In the genomic region with DNA sequence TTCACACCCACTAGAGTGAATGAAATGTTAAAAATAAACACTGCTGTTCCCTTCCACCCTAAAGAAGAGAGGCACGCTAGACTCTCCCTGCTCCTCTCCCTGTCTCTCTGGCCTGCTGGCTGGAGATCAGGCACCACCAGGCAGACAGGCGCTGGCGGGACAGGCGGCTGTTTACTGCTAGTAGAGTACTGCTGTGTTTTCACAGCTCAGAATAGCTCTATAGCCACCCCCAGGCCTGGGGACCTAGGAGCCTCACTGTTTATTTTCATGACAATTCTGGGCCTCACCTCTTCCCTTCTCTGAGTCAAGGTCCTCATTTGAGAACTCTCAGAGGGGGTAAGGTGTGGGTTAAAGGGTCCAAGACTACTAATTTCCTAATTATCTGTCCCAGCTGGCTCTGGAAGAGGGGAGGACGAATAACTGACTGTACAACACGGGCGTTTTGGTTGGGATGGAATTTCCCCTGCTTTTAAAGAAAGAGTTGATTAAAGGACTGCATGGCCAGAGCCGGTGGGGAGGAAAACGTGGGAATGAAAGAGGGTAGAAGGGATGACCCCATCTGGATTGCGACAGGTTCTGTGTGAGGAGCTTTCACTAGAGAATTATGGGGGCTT, we compare ENCODE assay signal across 1 cellular context.
TF ChIP-seq lines count a peak whose summit lies in the region.

No MANE protein-coding gene starts in this region.

TF ChIP-seq in HepG2, 621 proteins besides CTCF, POLR2A, EP300 and RAD21 (continued from another document and continues in another):
- no peak for TF ChIP-seq ZNF670 (CRISPR knock-in tag; IDR thresholded peaks at IDR 0.05; ENCODE audit: borderline replicate concordance)
- TF ChIP-seq AHDC1 (CRISPR knock-in tag; IDR thresholded peaks at IDR 0.05; ENCODE audit: borderline replicate concordance): 0 out of 2 replicates have a peak, but pooled peaks have one; percentile 7
- no peak for TF ChIP-seq MBNL3 (CRISPR knock-in tag; conservative IDR thresholded peaks at IDR 0.05)
- peak; percentile 81 for TF ChIP-seq ZBTB7B (CRISPR knock-in tag; IDR thresholded peaks at IDR 0.05)
- TF ChIP-seq ZBTB34 (CRISPR knock-in tag; IDR thresholded peaks at IDR 0.05): 0 out of 2 replicates have a peak, but pooled peaks have one; percentile 58
- peak; percentile 63; the same call in 1 of the 2 replicates for TF ChIP-seq FOXK1 (CRISPR knock-in tag; IDR thresholded peaks at IDR 0.05; ENCODE audit: borderline replicate concordance, low read depth)
- TF ChIP-seq HOXA9 (CRISPR knock-in tag; IDR thresholded peaks at IDR 0.05; ENCODE audit: borderline replicate concordance): no peak
- no peak for TF ChIP-seq GABPA (IDR thresholded peaks at IDR 0.05; ENCODE audit: low read depth, low read length)
- peak; percentile 48 for TF ChIP-seq GABPA (CRISPR knock-in tag; IDR thresholded peaks at IDR 0.05; ENCODE audit: low read depth)
- TF ChIP-seq PITX1 (CRISPR knock-in tag; IDR thresholded peaks at IDR 0.05): no peak
- TF ChIP-seq NCOR1 (IDR thresholded peaks at IDR 0.05; ENCODE audit: borderline replicate concordance, low read length): peak; percentile 9; the same call in 1 of the 2 replicates
- TF ChIP-seq ZNF605 (CRISPR knock-in tag; IDR thresholded peaks at IDR 0.05): peak; percentile 30; the same call in 1 of the 2 replicates
- 0 out of 2 replicates have a peak, but pooled peaks have one; percentile 62 for TF ChIP-seq FOXJ3 (CRISPR knock-in tag; IDR thresholded peaks at IDR 0.05; ENCODE audit: borderline replicate concordance)
- no peak for TF ChIP-seq RFX5 (IDR thresholded peaks at IDR 0.05; ENCODE audit: low read depth, low read length)
- no peak for TF ChIP-seq CBFB (CRISPR knock-in tag; IDR thresholded peaks at IDR 0.05)
- peak; percentile 70; the same call in 1 of the 2 replicates for TF ChIP-seq ZNF335 (CRISPR knock-in tag; IDR thresholded peaks at IDR 0.05)
- peak; percentile 44; the same call in 1 of the 2 replicates for TF ChIP-seq YEATS4 (CRISPR knock-in tag; IDR thresholded peaks at IDR 0.05; ENCODE audit: borderline replicate concordance)
- TF ChIP-seq RERE (CRISPR knock-in tag; IDR thresholded peaks at IDR 0.05; ENCODE audit: low read depth): no peak
- no peak for TF ChIP-seq E2F5 (CRISPR knock-in tag; conservative IDR thresholded peaks at IDR 0.05)
- TF ChIP-seq ZNF572 (CRISPR knock-in tag; IDR thresholded peaks at IDR 0.05): no peak
- TF ChIP-seq CEBPG (CRISPR knock-in tag; IDR thresholded peaks at IDR 0.05): peak; percentile 28
- TF ChIP-seq SOX5 (CRISPR knock-in tag; IDR thresholded peaks at IDR 0.05; ENCODE audit: borderline replicate concordance): peak; percentile 53; the same call in 1 of the 2 replicates
- no peak for TF ChIP-seq PLRG1 (conservative IDR thresholded peaks at IDR 0.05)
- no peak for TF ChIP-seq HNF4G (IDR thresholded peaks at IDR 0.05; ENCODE audit: borderline replicate concordance, low read depth, low read length)
- peak; percentile 60; the same call in 1 of the 2 replicates for TF ChIP-seq HNF4G (CRISPR knock-in tag; IDR thresholded peaks at IDR 0.05; ENCODE audit: borderline replicate concordance, low read depth)
- no peak for TF ChIP-seq TCF12 (IDR thresholded peaks at IDR 0.05)
- TF ChIP-seq TCF12 (CRISPR knock-in tag; IDR thresholded peaks at IDR 0.05): no peak
- peak; percentile 66 for TF ChIP-seq SAP130 (CRISPR knock-in tag; IDR thresholded peaks at IDR 0.05; ENCODE audit: low read depth)
- no peak for TF ChIP-seq FOSL1 (CRISPR knock-in tag; IDR thresholded peaks at IDR 0.05; ENCODE audit: borderline replicate concordance)
- TF ChIP-seq STAT5B (CRISPR knock-in tag; IDR thresholded peaks at IDR 0.05): no peak
- no peak for TF ChIP-seq SMARCE1 (IDR thresholded peaks at IDR 0.05; ENCODE audit: borderline replicate concordance)
- no peak for TF ChIP-seq ZNF343 (CRISPR knock-in tag; IDR thresholded peaks at IDR 0.05)
- no peak for TF ChIP-seq ZBTB1 (CRISPR knock-in tag; IDR thresholded peaks at IDR 0.05; ENCODE audit: borderline replicate concordance)
- no peak for TF ChIP-seq ATF2 (CRISPR knock-in tag; IDR thresholded peaks at IDR 0.05)
- no peak for TF ChIP-seq HCFC1 (IDR thresholded peaks at IDR 0.05; ENCODE audit: low read depth, low read length)
- no peak for TF ChIP-seq ZNF225 (CRISPR knock-in tag; IDR thresholded peaks at IDR 0.05)
- peak; percentile 53; the same call in 1 of the 2 replicates for TF ChIP-seq PRDM10 (CRISPR knock-in tag; IDR thresholded peaks at IDR 0.05; ENCODE audit: low read depth)
- no peak for TF ChIP-seq ZBTB2 (CRISPR knock-in tag; IDR thresholded peaks at IDR 0.05; ENCODE audit: low read depth)
